In genomic region chr7:43758861-43759683, GRCh38 we compare ENCODE assay signal across 1 cellular context.
TF ChIP-seq lines count a peak whose summit lies in the region.

No MANE protein-coding gene starts in this region.

TF ChIP-seq in endothelial cell of umbilical vein, 7 proteins besides CTCF, POLR2A, EP300 and RAD21 (continued from another document):
- TF ChIP-seq MAX (IDR thresholded peaks at IDR 0.05; ENCODE audit: insufficient read depth, insufficient read length) (no peak), FOS (IDR thresholded peaks at IDR 0.05; ENCODE audit: borderline replicate concordance, insufficient read depth, low read length) (no peak), GATA2 (IDR thresholded peaks at IDR 0.05; ENCODE audit: insufficient read depth, insufficient read length, low read depth, low read length) (no peak), MYC (IDR thresholded peaks at IDR 0.05; ENCODE audit: low read depth, low read length) (no peak), EZH2 (IDR thresholded peaks at IDR 0.05; ENCODE audit: borderline replicate concordance, low read depth, low read length, severe bottlenecking) (no peak)
